8 cellular contexts compared by ENCODE assay signal in the genomic region with DNA sequence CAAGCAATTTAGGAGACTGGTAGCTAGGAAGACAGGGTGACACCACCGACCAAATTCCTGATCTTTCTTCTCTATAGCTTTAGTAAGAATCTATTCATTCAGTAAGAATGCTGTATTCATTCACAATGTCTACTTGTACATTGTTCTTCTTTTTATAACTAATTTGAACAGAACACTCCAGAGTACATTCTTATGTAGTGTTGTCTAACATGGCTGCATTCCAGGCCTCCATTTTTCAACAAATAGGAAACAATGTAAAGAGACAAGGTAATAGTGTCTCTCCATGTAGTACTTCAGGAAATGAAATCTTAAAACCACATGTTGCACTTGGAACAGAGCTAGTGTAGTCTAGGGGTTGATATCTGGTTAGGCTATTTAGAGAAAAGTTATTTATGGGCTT. TPM values are rescaled to one million over a fixed set of nuclear protein-coding genes. Genes with fewer than 3 reads are reported as not detected.
A peak's percentile ranks its signal among the peaks of the same experiment; 100 is the strongest.
DNase-seq lines count a peak whose midpoint lies in the region; ATAC-seq and TF ChIP-seq lines count a peak whose summit lies in the region.

No MANE protein-coding gene starts in this region.

- H3K27me3 ChIP-seq in colonic mucosa (no peaks in the 10 kb centered on the region), aorta (ENCODE audit: control insufficient read depth in 1 of 2, insufficient read depth in 2 of 2, low read length in 1 of 2) (no peaks in the 10 kb centered on the region)

- ATAC-seq in Right ventricle myocardium superior (ENCODE audit: poor library complexity) (peak; percentile 8), Right ventricle myocardium inferior (no peak), aorta (ENCODE audit: low FRiP score) (no peak)

- intact Hi-C loops in Right ventricle myocardium superior (cut with DNase I) (loop anchor here (5.0 kb wide), 1 partner anchor 73 kb away; no protein-coding TSS in a partner anchor), Right ventricle myocardium inferior (cut with DNase I) (loop anchor here (5.0 kb wide), 4 partner anchors 38 to 73 kb away; no protein-coding TSS in a partner anchor), colonic mucosa (cut with DNase I) (no loop called here), aorta (cut with DNase I) (loop anchor here in 1 of 2 donors (2.0 to 5.0 kb wide), 2 partner anchors 38 to 81 kb away; no protein-coding TSS in a partner anchor)

- no CpG with 5 or more reads among the region's 1 CpG for WGBS in mesodermal cell (ENCODE audit: insufficient coverage in 2 of 2), 2 experiments
- 3 to 7% methylated on average over 1 of the region's 1 CpG for WGBS in aorta, 2 donors

- peak overlapping the region; percentile 97 for H3K27ac ChIP-seq in colonic mucosa
- peak overlapping the region; percentile 82 for H3K27ac ChIP-seq in mesodermal cell (ENCODE audit: low read depth, low read length, severe bottlenecking)
- H3K27ac ChIP-seq in aorta (ENCODE audit: low read depth in 1 of 2, low read length in 2 of 2): peak overlapping the region in 1 of 2 donors; percentile 85

- no peak for TF ChIP-seq CTCF in colonic mucosa (IDR thresholded peaks at IDR 0.05)

- H3K4me1 ChIP-seq in colonic mucosa: peaks cover 3% of the 10 kb centered on the region
- H3K4me1 ChIP-seq in mesodermal cell (ENCODE audit: control insufficient read depth, insufficient read depth, low read length, poor library complexity, severe bottlenecking): peaks cover 17% of the 10 kb centered on the region
- peaks cover 2 to 5% of the 10 kb centered on the region in 2 donors for H3K4me1 ChIP-seq in aorta (ENCODE audit: control insufficient read depth in 1 of 2, insufficient read depth in 2 of 2, low read length in 2 of 2)

- H3K9me3 ChIP-seq in colonic mucosa: no peaks in the 10 kb centered on the region
- no peaks in the 10 kb centered on the region for H3K9me3 ChIP-seq in mesodermal cell (ENCODE audit: control insufficient read depth, low read length)
- H3K9me3 ChIP-seq in aorta (ENCODE audit: control insufficient read depth, low read length): no peaks in the 10 kb centered on the region

- no peak for DNase-seq in Right ventricle myocardium superior
- no peak for DNase-seq in Right ventricle myocardium inferior (ENCODE audit: missing footprints)
- DNase-seq in colonic mucosa: no peak
- DNase-seq in aorta: no peak
- DNase-seq in NCI-H2029 treated with DMSO at 0.1 percent for 48 hours (lab: John Stamatoyannopoulos, UW): no peak
- no peak for DNase-seq in NCI-H1694 (lab: John Stamatoyannopoulos, UW)
- DNase-seq in stimulated activated CD4-positive, alpha-beta T cell treated with anti-CD3 and anti-CD28 coated beads, Interleukin-15, amount 100 ng/mL, for 24 hours: no peak

- peak overlapping the region in 1 of 2 donors; percentile 98 for H3K9ac ChIP-seq in colonic mucosa (ENCODE audit: low read depth in 2 of 2, low read length in 2 of 2)

- peak overlapping the region; percentile 84 for H3K4me3 ChIP-seq in colonic mucosa
- H3K4me3 ChIP-seq in mesodermal cell (ENCODE audit: extremely low read depth, insufficient read depth, low read length, poor library complexity, severe bottlenecking): peak overlapping the region; percentile 96
- H3K4me3 ChIP-seq in aorta (ENCODE audit: low read length in 2 of 2): peak overlapping the region; percentile 86 to 95

- H3K36me3 ChIP-seq in colonic mucosa: no peaks in the 10 kb centered on the region
- peaks cover 26% of the 10 kb centered on the region for H3K36me3 ChIP-seq in mesodermal cell (ENCODE audit: control insufficient read depth, insufficient read depth, low read length)
- H3K36me3 ChIP-seq in aorta (ENCODE audit: control insufficient read depth in 1 of 2, insufficient read depth in 2 of 2, low read length in 1 of 2): no peaks in the 10 kb centered on the region

RNA-seq across cellular contexts. Expression of a gene that starts 1.8 kb away (rescaled TPM):
- total RNA-seq in Right ventricle myocardium superior (194 TPM), Right ventricle myocardium inferior (237 TPM), colonic mucosa (100 to 1,000 TPM in 1 of 2 donors, 10 to 100 TPM in 1; 99.9 to 179 TPM), aorta (100 to 1,000 TPM; 312 to 499 TPM)
- polyA plus RNA-seq in mesodermal cell (2013, experiment 1 of 2): 177 TPM
- 162 TPM for polyA plus RNA-seq in mesodermal cell (2013, experiment 2 of 2)
- polyA plus RNA-seq in aorta: 100 to 1,000 TPM in 1 of 2 donors, 10 to 100 TPM in 1; 31.6 to 147 TPM
